8 cellular contexts compared by ENCODE assay signal in the genomic region with DNA sequence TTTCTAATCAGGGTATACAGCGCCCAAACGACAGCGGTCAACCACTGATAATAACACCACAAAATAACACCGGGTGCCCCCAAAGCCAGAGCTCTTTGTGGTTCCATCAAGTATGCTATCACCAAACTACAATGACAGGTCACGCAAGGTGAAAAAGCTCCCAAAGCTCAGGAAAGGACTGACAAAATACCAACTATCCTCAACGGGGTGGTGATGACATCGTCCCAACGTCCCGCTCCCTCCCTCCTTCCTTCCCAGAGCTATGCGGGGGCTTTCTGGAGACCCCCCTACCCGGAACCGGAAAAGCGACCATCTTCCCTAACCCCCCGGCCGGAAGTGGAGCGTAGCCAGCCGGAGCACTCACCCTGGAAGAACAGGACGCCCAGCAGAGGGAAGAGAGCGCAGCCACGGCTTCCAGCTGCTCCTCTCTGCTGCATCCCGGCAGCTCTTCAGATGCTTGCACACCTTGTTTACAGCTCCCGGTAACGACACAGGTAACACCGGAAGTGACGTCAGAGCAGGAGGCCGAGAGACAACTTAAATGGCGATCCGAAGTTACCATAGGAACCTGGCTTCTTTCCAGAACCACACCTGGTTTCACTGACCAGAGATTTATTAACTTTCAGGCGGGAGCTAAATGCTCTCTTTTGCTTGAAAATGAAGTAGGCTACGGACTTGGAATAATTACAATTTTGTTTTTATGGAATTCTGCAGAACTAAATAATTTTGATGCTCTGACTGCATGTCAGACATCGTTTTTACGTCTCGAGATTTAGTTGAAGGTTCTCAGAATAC. TPM values are rescaled to one million over a fixed set of nuclear protein-coding genes. Genes with fewer than 3 reads are reported as not detected.
DNase-seq lines count a peak whose midpoint lies in the region; ATAC-seq, FAIRE-seq and TF ChIP-seq lines count a peak whose summit lies in the region.

A gene with protein sequence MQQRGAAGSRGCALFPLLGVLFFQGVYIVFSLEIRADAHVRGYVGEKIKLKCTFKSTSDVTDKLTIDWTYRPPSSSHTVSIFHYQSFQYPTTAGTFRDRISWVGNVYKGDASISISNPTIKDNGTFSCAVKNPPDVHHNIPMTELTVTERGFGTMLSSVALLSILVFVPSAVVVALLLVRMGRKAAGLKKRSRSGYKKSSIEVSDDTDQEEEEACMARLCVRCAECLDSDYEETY (minus strand): TSS at position 508 of the 795 bp plus-strand sequence. CDS start 71 bp downstream, at position 437.

- in situ Hi-C loops in astrocyte of the cerebellum (cut with HindIII; ENCODE audit: low sequenced_read_pairs): no loop called here

- H3K4me3 ChIP-seq in GM06990 (replicated peaks; ENCODE audit: low read depth, low read length) (peak within 1 kb of the TSS; percentile 78), astrocyte of the cerebellum (ENCODE audit: low read depth, low read length) (peak within 1 kb of the TSS; percentile 78)

- ATAC-seq in HG02884 (IDR thresholded peaks at IDR 0.05; ENCODE audit: unreplicated experiment): peak; percentile 54

- no peaks in the 10 kb centered on the region for H3K36me3 ChIP-seq in GM06990 (ENCODE audit: control insufficient read depth, insufficient read depth, low read length)

- DNase-seq in GM06990 (ENCODE audit: extremely low read depth, insufficient read length) (peak; percentile 91), NCI-H1930 (lab: John Stamatoyannopoulos, UW) (peak; percentile 86 to 91), T1000 (lab: John Stamatoyannopoulos, UW) (peak; percentile 37), astrocyte of the cerebellum (ENCODE audit: low read depth) (peak; percentile 18), hepatic stellate cell (ENCODE audit: low spot score) (peak; percentile 11), pulmonary artery endothelial cell (ENCODE audit: low read depth, low spot score) (peak; percentile 44), urothelium cell line (ENCODE audit: low spot score) (peak; percentile 71)

- TF ChIP-seq CTCF in GM06990 (IDR thresholded peaks at IDR 0.05; ENCODE audit: insufficient read depth, low read length, poor library complexity, severe bottlenecking) (no peak), astrocyte of the cerebellum (IDR thresholded peaks at IDR 0.05; ENCODE audit: low read depth, low read length, missing control alignments) (no peak)

- no peaks in the 10 kb centered on the region for H3K27me3 ChIP-seq in GM06990 (replicated peaks; ENCODE audit: control insufficient read depth, insufficient read depth, low read length)

- FAIRE-seq in urothelium cell line (lab: Jason Lieb, UNC): no peak

RNA-seq across cellular contexts. Expression of the gene that starts here (rescaled TPM):
- 11.5 and 14.2 TPM in 2 replicates for total RNA-seq in pulmonary artery endothelial cell

Comparison
In these comparisons a context has a peak if more than half of its experiments do, and no peak if none do; other contexts are left out.
1. Peak in every context shown above with its lines: DNase-seq, ATAC-seq and H3K4me3 ChIP-seq.
2. DNase-seq: peak in every context shown above with its lines; median percentile 91 in GM06990; 88 in NCI-H1930; 71 in urothelium cell line; 44 in pulmonary artery endothelial cell; 37 in T1000; 18 in astrocyte of the cerebellum; 11 in hepatic stellate cell.